ENCODE assay signal across 24 cellular contexts in the genomic region with DNA sequence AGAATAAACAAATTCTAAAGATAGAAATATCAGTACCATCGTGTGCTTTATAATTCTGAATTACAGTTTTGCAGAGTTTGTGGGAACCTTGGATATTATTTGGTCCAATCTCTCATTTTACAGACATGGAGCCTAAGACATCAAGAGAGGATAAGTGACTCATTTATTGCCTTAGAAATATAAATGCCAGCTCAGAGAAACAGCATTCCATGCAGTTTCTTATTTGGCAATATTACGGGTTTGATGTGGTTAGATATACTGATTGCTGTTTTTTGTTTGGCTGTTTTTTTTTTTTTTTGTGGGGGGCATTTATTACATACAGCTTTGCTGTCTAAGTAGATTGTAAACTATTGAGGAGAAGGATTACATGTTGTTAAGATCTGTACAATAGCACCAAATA.
DNase-seq lines count a peak whose midpoint lies in the region; ATAC-seq and TF ChIP-seq lines count a peak whose summit lies in the region.
"Had no signal": no experiment of that assay in that cellular context is flagged by ENCODE, and none has a peak within 500 bp of the region (broad histone marks: within the 10 kb centered on the region; RNA-seq: fewer than 3 reads in every experiment).

No MANE protein-coding gene starts in this region.

- DNase-seq in A172 (ENCODE audit: low spot score) (peak; percentile 67), HCT116 (ENCODE audit: low read depth, low spot score) (no peak), PC-3 (peak; percentile 68), fibroblast of villous mesenchyme (ENCODE audit: low read depth) (peak; percentile 4), SK-N-DZ (ENCODE audit: low spot score) (no peak)
- DNase-seq in stimulated activated CD4-positive, alpha-beta T cell treated with anti-CD3 and anti-CD28 coated beads, Interleukin-15, amount 100 ng/mL, for 24 hours = no peak
- DNase-seq in CD8-positive, alpha-beta T cell = no peak
- DNase-seq: 8988T, AML-193, C1 segment of cervical spinal cord, EL, KG1, MV-4-11, NCI-H1694, NCI-H2081, NCI-H2171 treated with DMSO at 0.1 percent for 48 hours, NCI-H524 treated with DMSO at 0.1 percent for 48 hours, NCI-H82, Peyer's patch, Right ventricle myocardium superior, SW 1271, T-helper 2 cell had no signal

- no peaks in the 10 kb centered on the region for H3K9me2 ChIP-seq in HCT116 (ENCODE audit: insufficient read depth)
- no peaks in the 10 kb centered on the region for H3K9me2 ChIP-seq in PC-3 (replicated peaks; ENCODE audit: low read length)

- no peaks in the 10 kb centered on the region for H3K27me3 Mint-ChIP-seq in CD8-positive, alpha-beta T cell (ENCODE audit: low read depth)

- CTCF ChIA-PET in HCT116 (lab: Charles Lee) = no interaction called here
- CTCF ChIA-PET in PC-3 (lab: Charles Lee) = interaction anchor here (0.6 kb wide), 1 partner anchor 681 kb away, joined by 3 read pairs; no protein-coding TSS in a partner anchor
- CTCF ChIA-PET in CD8-positive, alpha-beta T cell (lab: Charles Lee) = no interaction called here

- H3K4me1 ChIP-seq in HCT116 (ENCODE audit: control insufficient read depth in 1 of 2, insufficient read depth in 2 of 2, low read length in 2 of 2) = no peaks in the 10 kb centered on the region
- H3K4me1 ChIP-seq in PC-3 (ENCODE audit: insufficient read depth, low read length) = peaks cover 29% of the 10 kb centered on the region
- no peaks in the 10 kb centered on the region for H3K4me1 ChIP-seq in CD8-positive, alpha-beta T cell (ENCODE audit: insufficient read depth, low read length)
- H3K4me1 ChIP-seq: Peyer's patch had no signal

- no peak for TF ChIP-seq POLR2A in HCT116 (IDR thresholded peaks at IDR 0.05; ENCODE audit: borderline replicate concordance, extremely low read depth, insufficient read depth, insufficient read length)

- peaks cover 13% of the 10 kb centered on the region for H3K9me3 Mint-ChIP-seq in CD8-positive, alpha-beta T cell

- no peak for TF ChIP-seq RAD21 in HCT116 (IDR thresholded peaks at IDR 0.05; ENCODE audit: low read depth)

- no peaks in the 10 kb centered on the region for H3K27me3 ChIP-seq in HCT116 (ENCODE audit: insufficient read depth, low read length)
- no peaks in the 10 kb centered on the region for H3K27me3 ChIP-seq in PC-3 (ENCODE audit: low read length)
- H3K27me3 ChIP-seq in CD8-positive, alpha-beta T cell (ENCODE audit: insufficient read depth, low read length) = no peaks in the 10 kb centered on the region
- H3K27me3 ChIP-seq: Peyer's patch had no signal

- H3F3A ChIP-seq in PC-3 (ENCODE audit: low read length, unreplicated experiment) = no peaks in the 10 kb centered on the region

- no peaks in the 10 kb centered on the region for H3K36me3 Mint-ChIP-seq in CD8-positive, alpha-beta T cell

- intact Hi-C loops in HCT116 (cut with micrococcal nuclease) (no loop called here), PC-3 (cut with micrococcal nuclease) (loop anchor here (5.0 kb wide), 1 partner anchor 112 kb away; no protein-coding TSS in a partner anchor)
- intact Hi-C loops in CD8-positive, alpha-beta T cell (cut with DNase I, micrococcal nuclease) = no loop called here

- no peaks in the 10 kb centered on the region for H3K79me2 ChIP-seq in HCT116 (ENCODE audit: insufficient read depth, low read length)
- H3K79me2 ChIP-seq in PC-3 (ENCODE audit: low read length) = no peaks in the 10 kb centered on the region

- H3K4me3 ChIP-seq in HCT116 (replicated peaks in 1 of 2; ENCODE audit: low read depth in 1 of 2, low read length in 2 of 2) (no peak overlapping the region), PC-3 (ENCODE audit: low read length) (no peak overlapping the region), fibroblast of villous mesenchyme (ENCODE audit: low read depth, low read length) (no peak overlapping the region)
- H3K4me3 ChIP-seq in CD8-positive, alpha-beta T cell (ENCODE audit: low read depth, low read length) = no peak overlapping the region
- H3K4me3 ChIP-seq: Peyer's patch, SK-N-MC had no signal

- H3K9ac ChIP-seq in HCT116 (ENCODE audit: low read length) (no peak overlapping the region), PC-3 (ENCODE audit: low read length) (no peak overlapping the region)

- H2AFZ ChIP-seq in HCT116 (ENCODE audit: low read depth, low read length, poor library complexity, severe bottlenecking) (peak overlapping the region; percentile 14), PC-3 (ENCODE audit: low read length) (no peak overlapping the region)

- no TSS peak for BruUV-seq in HCT116 (replicated peaks; lab: Mats Ljungman, UMichigan)
- BruUV-seq in PC-3 (replicated peaks; lab: Mats Ljungman, UMichigan) = no TSS peak

- H3K4me2 ChIP-seq in HCT116 (ENCODE audit: low read length) (no peak overlapping the region), PC-3 (ENCODE audit: low read length) (peak overlapping the region; percentile 31)

- POLR2A ChIA-PET in HCT116 (lab: Charles Lee) = no interaction called here
- POLR2A ChIA-PET in PC-3 (lab: Charles Lee; ENCODE audit: unreplicated experiment) = no interaction called here
- POLR2A ChIA-PET in CD8-positive, alpha-beta T cell (lab: Charles Lee) = no interaction called here

- no peaks in the 10 kb centered on the region for H3K9me3 ChIP-seq in HCT116 (ENCODE audit: control insufficient read depth in 1 of 2, insufficient read depth in 1 of 2, low read depth in 1 of 2, low read length in 2 of 2)
- no peaks in the 10 kb centered on the region for H3K9me3 ChIP-seq in PC-3 (ENCODE audit: low read length)
- no peaks in the 10 kb centered on the region for H3K9me3 ChIP-seq in CD8-positive, alpha-beta T cell (ENCODE audit: low read length)
- H3K9me3 ChIP-seq: Peyer's patch had no signal

- no peaks in the 10 kb centered on the region for H3K4me1 Mint-ChIP-seq in CD8-positive, alpha-beta T cell (ENCODE audit: low read depth)

- no peaks in the 10 kb centered on the region for H4K20me1 ChIP-seq in HCT116 (ENCODE audit: insufficient read depth)
- no peaks in the 10 kb centered on the region for H4K20me1 ChIP-seq in PC-3 (ENCODE audit: low read length)

- RAD21 ChIA-PET in HCT116 (lab: Charles Lee; ENCODE audit: low non-redundant PET in 1 of 2, low total read pairs in 2 of 2, uncharacterized antibody in 2 of 2, unreplicated experiment in 2 of 2) = no interaction called here

- no peaks in the 10 kb centered on the region for H3K36me3 ChIP-seq in HCT116 (ENCODE audit: control insufficient read depth in 1 of 2, insufficient read depth in 2 of 2, low read length in 2 of 2)
- H3K36me3 ChIP-seq in PC-3 (ENCODE audit: low read depth, low read length) = no peaks in the 10 kb centered on the region
- H3K36me3 ChIP-seq in CD8-positive, alpha-beta T cell (ENCODE audit: insufficient read depth, low read length) = no peaks in the 10 kb centered on the region
- H3K36me3 ChIP-seq: Peyer's patch had no signal

- no peak overlapping the region for H3K27ac Mint-ChIP-seq in CD8-positive, alpha-beta T cell

- no peak for ATAC-seq in HCT116
- ATAC-seq in PC-3 = peak; percentile 81
- no peak for ATAC-seq in GM19328 (IDR thresholded peaks at IDR 0.05; ENCODE audit: unreplicated experiment)
- ATAC-seq in CD8-positive, alpha-beta T cell = no peak

- TF ChIP-seq CTCF in HCT116 (IDR thresholded peaks at IDR 0.05 in 2 of 3, conservative IDR thresholded peaks at IDR 0.05 in 1 of 3; ENCODE audit: borderline replicate concordance in 1 of 3, insufficient read depth in 1 of 3, low read depth in 2 of 3, low read length in 2 of 3) = no peak
- TF ChIP-seq CTCF in PC-3 (conservative IDR thresholded peaks at IDR 0.05; ENCODE audit: low read depth, low read length) = no peak
- TF ChIP-seq CTCF in fibroblast of villous mesenchyme (IDR thresholded peaks at IDR 0.05; ENCODE audit: insufficient read depth, low read depth, low read length) = no peak
- TF ChIP-seq CTCF in CD8-positive, alpha-beta T cell (IDR thresholded peaks at IDR 0.05) = no peak

- no peak overlapping the region for H3K4me3 Mint-ChIP-seq in CD8-positive, alpha-beta T cell

- H3K27ac ChIP-seq in HCT116 (ENCODE audit: low read depth, low read length) = no peak overlapping the region
- H3K27ac ChIP-seq in PC-3 (ENCODE audit: low read length) = peak overlapping the region; percentile 55
- H3K27ac ChIP-seq in CD8-positive, alpha-beta T cell (ENCODE audit: low read depth, low read length) = no peak overlapping the region
- H3K27ac ChIP-seq: Peyer's patch, SK-N-MC had no signal

TF ChIP-seq in HCT116, 20 proteins besides CTCF, POLR2A, EP300 and RAD21 (continues in another document):
- TF ChIP-seq TCF7L2 (IDR thresholded peaks at IDR 0.05; ENCODE audit: borderline replicate concordance, extremely low read depth, insufficient read depth, insufficient read length) = no peak
- no peak for TF ChIP-seq EZH2 (IDR thresholded peaks at IDR 0.05)
- no peak for TF ChIP-seq EGR1 (IDR thresholded peaks at IDR 0.05; ENCODE audit: low read depth)
- TF ChIP-seq, protein P1, sequence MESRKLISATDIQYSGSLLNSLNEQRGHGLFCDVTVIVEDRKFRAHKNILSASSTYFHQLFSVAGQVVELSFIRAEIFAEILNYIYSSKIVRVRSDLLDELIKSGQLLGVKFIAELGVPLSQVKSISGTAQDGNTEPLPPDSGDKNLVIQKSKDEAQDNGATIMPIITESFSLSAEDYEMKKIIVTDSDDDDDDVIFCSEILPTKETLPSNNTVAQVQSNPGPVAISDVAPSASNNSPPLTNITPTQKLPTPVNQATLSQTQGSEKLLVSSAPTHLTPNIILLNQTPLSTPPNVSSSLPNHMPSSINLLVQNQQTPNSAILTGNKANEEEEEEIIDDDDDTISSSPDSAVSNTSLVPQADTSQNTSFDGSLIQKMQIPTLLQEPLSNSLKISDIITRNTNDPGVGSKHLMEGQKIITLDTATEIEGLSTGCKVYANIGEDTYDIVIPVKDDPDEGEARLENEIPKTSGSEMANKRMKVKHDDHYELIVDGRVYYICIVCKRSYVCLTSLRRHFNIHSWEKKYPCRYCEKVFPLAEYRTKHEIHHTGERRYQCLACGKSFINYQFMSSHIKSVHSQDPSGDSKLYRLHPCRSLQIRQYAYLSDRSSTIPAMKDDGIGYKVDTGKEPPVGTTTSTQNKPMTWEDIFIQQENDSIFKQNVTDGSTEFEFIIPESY (IDR thresholded peaks at IDR 0.05; ENCODE audit: extremely low read depth, insufficient replicate concordance, low read length) = no peak

Comparison
In these comparisons a context has a peak if more than half of its experiments do, and no peak if none do; other contexts are left out.
1. DNase-seq: peak in A172 (single experiment), PC-3 (single experiment) and fibroblast of villous mesenchyme (single experiment); none in HCT116 (single experiment), stimulated activated CD4-positive, alpha-beta T cell treated with anti-CD3 and anti-CD28 coated beads, Interleukin-15, amount 100 ng/mL, for 24 hours (single experiment), CD8-positive, alpha-beta T cell (0 of 7) and SK-N-DZ (single experiment).